In the genomic region with DNA sequence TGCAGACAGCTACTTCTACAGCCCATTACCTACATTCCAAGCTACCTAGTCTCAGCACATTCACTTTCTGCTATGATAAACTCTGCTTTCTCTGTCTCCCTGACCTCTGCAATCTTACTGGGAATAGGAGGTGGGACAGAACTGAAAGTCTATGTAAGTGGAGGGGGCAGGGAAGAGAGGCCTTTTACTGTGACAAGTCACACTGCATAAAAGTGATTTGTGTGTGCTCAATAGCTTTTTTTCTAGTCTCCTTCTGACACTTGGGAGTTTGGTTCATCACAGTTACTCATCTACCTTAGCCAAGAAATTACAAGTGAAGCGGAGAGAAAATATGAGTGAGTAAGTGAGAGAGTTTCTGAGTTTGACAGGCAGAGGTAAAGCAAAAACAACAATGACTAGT, we compare ENCODE assay signal across 16 cellular contexts.
DNase-seq lines count a peak whose midpoint lies in the region; ATAC-seq and TF ChIP-seq lines count a peak whose summit lies in the region.
"Had no signal": no experiment of that assay in that cellular context is flagged by ENCODE, and none has a peak within 500 bp of the region (broad histone marks: within the 10 kb centered on the region; RNA-seq: fewer than 3 reads in every experiment).

No MANE protein-coding gene starts in this region.

- no peak for TF ChIP-seq CTCF in nephron progenitor cell (IDR thresholded peaks at IDR 0.05)

- no peaks in the 10 kb centered on the region for H3K36me3 Mint-ChIP-seq in nephron progenitor cell (ENCODE audit: low read depth)
- H3K36me3 Mint-ChIP-seq in activated T-helper 17 cell treated with anti-CD3 and anti-CD28 coated beads, Interleukin-2, amount 50 U/mL, for 72 hours (ENCODE audit: low read depth) = no peaks in the 10 kb centered on the region
- H3K36me3 Mint-ChIP-seq: CD4-positive, alpha-beta memory T cell had no signal

- H3K27me3 Mint-ChIP-seq in nephron progenitor cell (ENCODE audit: low read depth, poor library complexity) = peaks cover 4% of the 10 kb centered on the region
- no peaks in the 10 kb centered on the region for H3K27me3 Mint-ChIP-seq in activated T-helper 17 cell treated with anti-CD3 and anti-CD28 coated beads, Interleukin-2, amount 50 U/mL, for 72 hours
- H3K27me3 Mint-ChIP-seq: CD4-positive, alpha-beta memory T cell had no signal

- H3K4me3 Mint-ChIP-seq in nephron progenitor cell = peak overlapping the region; percentile 1
- H3K4me3 Mint-ChIP-seq in activated T-helper 17 cell treated with anti-CD3 and anti-CD28 coated beads, Interleukin-2, amount 50 U/mL, for 72 hours = no peak overlapping the region
- H3K4me3 Mint-ChIP-seq: CD4-positive, alpha-beta memory T cell; GM23338; H9; HFFc6 had no signal

- peak; percentile 19 for DNase-seq in kidney tubule cell (ENCODE audit: low spot score)
- DNase-seq in nephron progenitor cell = peak; percentile 6
- peak; percentile 8 for DNase-seq in retina
- no peak for DNase-seq in HPDE6-E6E7 (ENCODE audit: extremely low spot score)
- DNase-seq: C1 segment of cervical spinal cord; Calu3; CD4-positive, alpha-beta memory T cell; COR-L47; DMS153; DND-41; H9; HFFc6 had no signal

- ATAC-seq in activated T-helper 17 cell treated with anti-CD3 and anti-CD28 coated beads, Interleukin-2, amount 50 U/mL, for 72 hours (replicated peaks) = no peak
- ATAC-seq in HG03571 (IDR thresholded peaks at IDR 0.05; ENCODE audit: unreplicated experiment) = no peak
- ATAC-seq: GM23338, HCT116 had no signal

- peak overlapping the region; percentile 27 for H3K27ac Mint-ChIP-seq in nephron progenitor cell
- no peak overlapping the region for H3K27ac Mint-ChIP-seq in activated T-helper 17 cell treated with anti-CD3 and anti-CD28 coated beads, Interleukin-2, amount 50 U/mL, for 72 hours
- H3K27ac Mint-ChIP-seq: CD4-positive, alpha-beta memory T cell; GM23338; H9; HFFc6 had no signal

- H3K4me1 Mint-ChIP-seq in nephron progenitor cell = peaks cover 29% of the 10 kb centered on the region
- H3K4me1 Mint-ChIP-seq in activated T-helper 17 cell treated with anti-CD3 and anti-CD28 coated beads, Interleukin-2, amount 50 U/mL, for 72 hours = no peaks in the 10 kb centered on the region
- H3K4me1 Mint-ChIP-seq: CD4-positive, alpha-beta memory T cell; GM23338 had no signal

- no peaks in the 10 kb centered on the region for H3K9me3 Mint-ChIP-seq in nephron progenitor cell
- H3K9me3 Mint-ChIP-seq in activated T-helper 17 cell treated with anti-CD3 and anti-CD28 coated beads, Interleukin-2, amount 50 U/mL, for 72 hours = peaks cover 6% of the 10 kb centered on the region
- H3K9me3 Mint-ChIP-seq: GM23338 had no signal
